Comparison of ENCODE assay signal across 21 cellular contexts in the genomic region with DNA sequence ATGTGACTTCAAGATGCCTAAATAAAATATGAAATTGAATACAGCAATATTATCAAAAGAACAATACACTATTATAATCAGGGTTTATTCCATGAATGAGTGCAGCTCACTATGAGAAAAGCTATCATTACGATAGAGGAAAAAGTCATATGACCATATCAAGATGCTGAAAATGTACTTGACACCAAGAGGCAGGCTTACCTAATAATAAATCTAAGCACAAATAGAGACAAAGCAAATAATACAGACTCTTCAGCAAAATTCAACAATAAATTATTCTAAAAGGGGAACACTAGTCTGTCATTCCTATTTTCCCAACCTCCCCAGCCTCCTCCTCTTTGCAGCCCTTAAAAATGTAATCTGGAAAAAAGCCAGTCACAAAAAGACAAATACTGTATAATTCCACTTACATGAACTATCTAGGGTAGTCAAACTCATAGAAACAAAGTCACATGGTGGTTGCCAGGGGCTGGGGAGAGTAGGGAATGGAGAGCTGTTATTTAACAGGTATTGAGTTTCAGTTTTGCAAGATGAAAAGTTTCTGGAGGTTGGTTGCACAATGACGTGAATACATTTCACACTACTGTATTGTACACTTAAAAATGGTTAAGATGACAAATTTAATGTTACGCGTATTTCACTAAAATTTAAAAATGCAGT.
DNase-seq lines count a peak whose midpoint lies in the region; TF ChIP-seq lines count a peak whose summit lies in the region.
"Had no signal": no experiment of that assay in that cellular context is flagged by ENCODE, and none has a peak within 500 bp of the region (broad histone marks: within the 10 kb centered on the region; RNA-seq: fewer than 3 reads in every experiment).

No MANE protein-coding gene starts in this region.

- TF ChIP-seq POLR2A in prostate gland (IDR thresholded peaks at IDR 0.05): no peak

- no peak overlapping the region for H3K9ac ChIP-seq in subcutaneous abdominal adipose tissue (ENCODE audit: low read length in 5 of 5)

- peak; percentile 10 for DNase-seq in NCI-H2171 treated with DMSO at 0.1 percent for 48 hours (lab: John Stamatoyannopoulos, UW)
- no peak for DNase-seq in NCI-H2171 (lab: John Stamatoyannopoulos, UW)
- DNase-seq in NCI-H345 (lab: John Stamatoyannopoulos, UW): peak; percentile 72
- DNase-seq in chondrocyte (ENCODE audit: low spot score): no peak
- DNase-seq in G401 (ENCODE audit: low spot score): no peak
- no peak for DNase-seq in GM10248 (ENCODE audit: extremely low spot score)
- no peak for DNase-seq in prostate gland (ENCODE audit: low spot score)
- DNase-seq: activated CD4-positive, alpha-beta T cell treated with anti-CD3 and anti-CD28 coated beads, Interleukin-2, amount 50 U/mL, for 4 hours; activated T-cell treated with anti-CD3 and anti-CD28 coated beads for 4 hours; body of pancreas; CD4-positive, CD25-positive, alpha-beta regulatory T cell; dermis blood vessel endothelial cell; GOT3; mesendoderm; MV-4-11; stimulated activated naive CD8-positive, alpha-beta T cell treated with anti-CD3 and anti-CD28 coated beads, Interleukin-15, amount 100 ng/mL, for 72 hours; T-helper 1 cell had no signal

- CTCF ChIA-PET in GM10248 (lab: Yijun Ruan, JAX): no interaction called here

- in situ Hi-C loops in G401 (cut with HindIII; ENCODE audit: low sequenced_read_pairs): no loop called here

- H3K27ac ChIP-seq in subcutaneous abdominal adipose tissue (ENCODE audit: low read depth, low read length): peak overlapping the region; percentile 25
- no peak overlapping the region for H3K27ac ChIP-seq in prostate gland
- H3K27ac ChIP-seq: body of pancreas, RWPE1 had no signal

- TF ChIP-seq CTCF in chondrocyte (IDR thresholded peaks at IDR 0.05) (no peak), GM10248 (IDR thresholded peaks at IDR 0.05; ENCODE audit: control extremely low read depth, extremely low read depth, low read depth, missing control alignments) (no peak), prostate gland (IDR thresholded peaks at IDR 0.05) (no peak)

- no peak overlapping the region for H3K4me3 Mint-ChIP-seq in chondrocyte (ENCODE audit: unreplicated experiment)
- H3K4me3 Mint-ChIP-seq: activated naive CD4-positive, alpha-beta T cell treated with anti-CD3 and anti-CD28 coated beads, Interleukin-2, amount 50 U/mL, for 24 hours; CD4-positive, CD25-positive, alpha-beta regulatory T cell; IgD-negative memory B cell; stimulated activated naive CD8-positive, alpha-beta T cell treated with anti-CD3 and anti-CD28 coated beads, Interleukin-15, amount 100 ng/mL, for 72 hours had no signal

- intact Hi-C loops in prostate gland (cut with DNase I): no loop called here

- H3K9me3 Mint-ChIP-seq in chondrocyte (ENCODE audit: low read depth): no peaks in the 10 kb centered on the region
- H3K9me3 Mint-ChIP-seq: activated naive CD4-positive, alpha-beta T cell treated with anti-CD3 and anti-CD28 coated beads, Interleukin-2, amount 50 U/mL, for 24 hours; IgD-negative memory B cell; stimulated activated naive CD8-positive, alpha-beta T cell treated with anti-CD3 and anti-CD28 coated beads, Interleukin-15, amount 100 ng/mL, for 72 hours had no signal

- H3K36me3 Mint-ChIP-seq in chondrocyte (ENCODE audit: low read depth): no peaks in the 10 kb centered on the region
- H3K36me3 Mint-ChIP-seq: activated naive CD4-positive, alpha-beta T cell treated with anti-CD3 and anti-CD28 coated beads, Interleukin-2, amount 50 U/mL, for 24 hours; CD4-positive, CD25-positive, alpha-beta regulatory T cell; IgD-negative memory B cell had no signal

- H3K27ac Mint-ChIP-seq in chondrocyte (ENCODE audit: unreplicated experiment): peak overlapping the region; percentile 1
- H3K27ac Mint-ChIP-seq: activated naive CD4-positive, alpha-beta T cell treated with anti-CD3 and anti-CD28 coated beads, Interleukin-2, amount 50 U/mL, for 24 hours; IgD-negative memory B cell; stimulated activated naive CD8-positive, alpha-beta T cell treated with anti-CD3 and anti-CD28 coated beads, Interleukin-15, amount 100 ng/mL, for 72 hours had no signal

- H3K4me1 ChIP-seq in subcutaneous abdominal adipose tissue (ENCODE audit: control insufficient read depth in 5 of 5, insufficient read depth in 5 of 5, low read length in 5 of 5) (peaks cover 0 to 23% (median 15%) of the 10 kb centered on the region in 5 donors), prostate gland (replicated peaks) (no peaks in the 10 kb centered on the region)

- peaks cover 0 to 4% (median 0%) of the 10 kb centered on the region in 5 donors for H3K36me3 ChIP-seq in subcutaneous abdominal adipose tissue (ENCODE audit: control insufficient read depth in 5 of 5, insufficient read depth in 5 of 5, low read length in 5 of 5)
- no peaks in the 10 kb centered on the region for H3K36me3 ChIP-seq in prostate gland

- WGBS in prostate gland: 81% methylated on average over 4 of the region's 4 CpGs

- H3K4me3 ChIP-seq in subcutaneous abdominal adipose tissue (ENCODE audit: low read depth in 1 of 5, low read length in 5 of 5): no peak overlapping the region
- no peak overlapping the region for H3K4me3 ChIP-seq in prostate gland
- H3K4me3 ChIP-seq: body of pancreas had no signal

- H3K27me3 ChIP-seq in subcutaneous abdominal adipose tissue (ENCODE audit: control insufficient read depth in 5 of 5, insufficient read depth in 4 of 5, low read length in 5 of 5) (no peaks in the 10 kb centered on the region), prostate gland (replicated peaks; ENCODE audit: insufficient read depth) (no peaks in the 10 kb centered on the region)
- H3K27me3 ChIP-seq: body of pancreas had no signal

- POLR2A ChIA-PET in GM10248 (lab: Yijun Ruan, JAX): no interaction called here

- no peaks in the 10 kb centered on the region for H3K9me3 ChIP-seq in subcutaneous abdominal adipose tissue (ENCODE audit: control insufficient read depth in 5 of 5, low read length in 5 of 5)
- no peaks in the 10 kb centered on the region for H3K9me3 ChIP-seq in prostate gland
- H3K9me3 ChIP-seq: body of pancreas had no signal

- H3K27me3 Mint-ChIP-seq in chondrocyte (ENCODE audit: low read depth): no peaks in the 10 kb centered on the region
- H3K27me3 Mint-ChIP-seq: CD4-positive, CD25-positive, alpha-beta regulatory T cell; IgD-negative memory B cell; stimulated activated naive CD8-positive, alpha-beta T cell treated with anti-CD3 and anti-CD28 coated beads, Interleukin-15, amount 100 ng/mL, for 72 hours had no signal

- H3K4me1 Mint-ChIP-seq in chondrocyte (ENCODE audit: low read depth): peaks cover 22% of the 10 kb centered on the region
- H3K4me1 Mint-ChIP-seq: activated naive CD4-positive, alpha-beta T cell treated with anti-CD3 and anti-CD28 coated beads, Interleukin-2, amount 50 U/mL, for 24 hours; CD4-positive, CD25-positive, alpha-beta regulatory T cell; IgD-negative memory B cell; stimulated activated naive CD8-positive, alpha-beta T cell treated with anti-CD3 and anti-CD28 coated beads, Interleukin-15, amount 100 ng/mL, for 72 hours had no signal

Comparison
In these comparisons a context has a peak if more than half of its experiments do, and no peak if none do; other contexts are left out.
1. DNase-seq: peak in NCI-H2171 treated with DMSO at 0.1 percent for 48 hours (single experiment) and NCI-H345 (single experiment); none in NCI-H2171 (single experiment), chondrocyte (single experiment), G401 (single experiment), GM10248 (single experiment) and prostate gland (single experiment).